8 cellular contexts compared by ENCODE assay signal in the genomic region with DNA sequence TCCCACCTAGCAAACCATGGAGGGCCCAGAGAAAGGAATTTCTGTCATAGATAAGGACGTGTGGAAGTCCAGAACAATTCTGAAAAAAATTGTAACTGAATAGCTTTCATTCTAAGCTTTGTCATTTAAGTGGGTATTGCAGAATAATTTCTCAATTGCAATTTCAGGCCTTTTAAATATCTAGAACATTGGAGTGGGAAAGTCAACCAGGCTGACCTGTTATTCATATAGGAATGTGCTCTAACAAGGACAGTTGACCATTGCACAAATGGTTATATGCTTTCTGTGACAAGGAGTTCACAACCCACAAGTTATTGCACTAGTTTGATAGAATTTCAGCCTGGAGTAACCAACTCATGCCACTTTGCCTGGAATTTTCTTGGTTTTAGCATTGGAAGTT. TPM values are rescaled to one million over a fixed set of nuclear protein-coding genes. Genes with fewer than 3 reads are reported as not detected.
"Had no signal": no experiment of that assay in that cellular context is flagged by ENCODE, and none has a peak within 500 bp of the region (broad histone marks: within the 10 kb centered on the region; RNA-seq: fewer than 3 reads in every experiment).

No MANE protein-coding gene starts in this region.

- ATAC-seq: K562 had no signal

- H3K4me3 ChIP-seq: K562 had no signal

- H3K27ac ChIP-seq: HL-60 had no signal

- H3K9me3 Mint-ChIP-seq: H9 had no signal

- DNase-seq: GOT3, H9, HCEC 1CT, IMR-90, KG1 had no signal

RNA-seq across cellular contexts. Expression of a gene that starts 53.4 kb away (rescaled TPM):
- total RNA-seq: HT1080, IMR-90, K562 had no signal
